8 cellular contexts compared by ENCODE assay signal in genomic region chr14:105474478-105475268, GRCh38. TPM values are rescaled to one million over a fixed set of nuclear protein-coding genes. Genes with fewer than 3 reads are reported as not detected.
DNase-seq lines count a peak whose midpoint lies in the region; ATAC-seq and TF ChIP-seq lines count a peak whose summit lies in the region.

TSS of gene CRIP2 (plus strand) at chr14:105474821. CDS start at chr14:105474863, 42 bp downstream.

- no peak within 1 kb of the TSS for H3K27ac Mint-ChIP-seq in activated naive CD4-positive, alpha-beta T cell treated with anti-CD3 and anti-CD28 coated beads, Interleukin-2, amount 50 U/mL, for 72 hours
- H3K27ac Mint-ChIP-seq in glutamatergic neuron (ENCODE audit: unreplicated experiment) = no peak within 1 kb of the TSS

- H3K79me2 ChIP-seq in osteoblast (ENCODE audit: insufficient read depth, low read length) = peaks cover 4% of the 10 kb centered on the region

- no peaks in the 10 kb centered on the region for H3K9me3 Mint-ChIP-seq in activated naive CD4-positive, alpha-beta T cell treated with anti-CD3 and anti-CD28 coated beads, Interleukin-2, amount 50 U/mL, for 72 hours
- peaks cover 1% of the 10 kb centered on the region for H3K9me3 Mint-ChIP-seq in glutamatergic neuron (ENCODE audit: unreplicated experiment)

- ATAC-seq in activated naive CD4-positive, alpha-beta T cell treated with anti-CD3 and anti-CD28 coated beads, Interleukin-2, amount 50 U/mL, for 72 hours = peak; percentile 46 to 62
- ATAC-seq in GM18505 (IDR thresholded peaks at IDR 0.05; ENCODE audit: unreplicated experiment) (no peak), HG02970 (IDR thresholded peaks at IDR 0.05; ENCODE audit: low FRiP score, unreplicated experiment) (no peak)

- no peaks in the 10 kb centered on the region for H3K4me1 Mint-ChIP-seq in glutamatergic neuron (ENCODE audit: low read depth, unreplicated experiment)

- H3K4me3 Mint-ChIP-seq in glutamatergic neuron (ENCODE audit: unreplicated experiment) = peak within 1 kb of the TSS; percentile 63

- no peaks in the 10 kb centered on the region for H3K27me3 ChIP-seq in osteoblast (ENCODE audit: insufficient read depth, low read length)

- peaks cover 18% of the 10 kb centered on the region for H4K20me1 ChIP-seq in osteoblast (ENCODE audit: insufficient read depth, low read length)

- H3K4me1 ChIP-seq in osteoblast (ENCODE audit: insufficient read depth, low read length) = peaks cover 26% of the 10 kb centered on the region

- no peak for TF ChIP-seq POLR2A in GM18505 (IDR thresholded peaks at IDR 0.05; ENCODE audit: borderline replicate concordance, extremely low read depth, insufficient read depth, insufficient read length)

- H3K4me2 ChIP-seq in osteoblast (ENCODE audit: insufficient read depth, low read length) = peak within 1 kb of the TSS; percentile 82

- no peaks in the 10 kb centered on the region for H3K36me3 ChIP-seq in osteoblast (ENCODE audit: insufficient read depth, low read length)

- no peaks in the 10 kb centered on the region for H3K9me3 ChIP-seq in osteoblast (ENCODE audit: low read depth, low read length)

- peak within 1 kb of the TSS; percentile 76 for H3K4me3 ChIP-seq in osteoblast (ENCODE audit: insufficient read depth, low read length)

- TF ChIP-seq CTCF in glutamatergic neuron (IDR thresholded peaks at IDR 0.05; ENCODE audit: partially characterized antibody, unreplicated experiment) (no peak), osteoblast (IDR thresholded peaks at IDR 0.05; ENCODE audit: extremely low read depth, low read depth, low read length) (no peak)

- DNase-seq in NCI-H524 (lab: John Stamatoyannopoulos, UW) = peak; percentile 32 to 67
- no peak for DNase-seq in NCI-H524 treated with DMSO at 0.1 percent for 48 hours (lab: John Stamatoyannopoulos, UW)
- DNase-seq in NCI-H146 treated with DMSO at 0.1 percent for 48 hours (lab: John Stamatoyannopoulos, UW; ENCODE audit: unreplicated experiment) = peak; percentile 46
- no peak for DNase-seq in activated naive CD4-positive, alpha-beta T cell treated with anti-CD3 and anti-CD28 coated beads, Interleukin-2, amount 50 U/mL, for 72 hours (ENCODE audit: low spot score in 2 of 2)
- DNase-seq in glutamatergic neuron = peak; percentile 65
- DNase-seq in osteoblast (ENCODE audit: insufficient read length, low spot score, missing footprints) = peak; percentile 100

- H2AFZ ChIP-seq in osteoblast (ENCODE audit: low read length) = peak within 1 kb of the TSS; percentile 68

- peaks cover 0 to 5% of the 10 kb centered on the region in 2 donors for H3K36me3 Mint-ChIP-seq in activated naive CD4-positive, alpha-beta T cell treated with anti-CD3 and anti-CD28 coated beads, Interleukin-2, amount 50 U/mL, for 72 hours
- H3K36me3 Mint-ChIP-seq in glutamatergic neuron (ENCODE audit: unreplicated experiment) = no peaks in the 10 kb centered on the region

- H3K27ac ChIP-seq in osteoblast (ENCODE audit: low read depth, low read length) = peak within 1 kb of the TSS; percentile 61

- peaks cover 8% of the 10 kb centered on the region for H3K27me3 Mint-ChIP-seq in glutamatergic neuron (ENCODE audit: unreplicated experiment)

RNA-seq across cellular contexts. Expression of gene CRIP2, which starts in this region (rescaled TPM):
- under 1 TPM; 0.27 to 0.34 TPM for total RNA-seq in activated naive CD4-positive, alpha-beta T cell treated with anti-CD3 and anti-CD28 coated beads, Interleukin-2, amount 50 U/mL, for 72 hours
- 78.5 TPM for total RNA-seq in glutamatergic neuron (ENCODE audit: unreplicated experiment)
- total RNA-seq in osteoblast = 31.5 and 43.8 TPM in 2 replicates

Comparison
In these comparisons a context has a peak if more than half of its experiments do, and no peak if none do; other contexts are left out.
1. RNA of gene CRIP2 (total RNA-seq): 78.5 TPM in glutamatergic neuron (single experiment) and 31.5 to 43.8 TPM in osteoblast; 0.27 to 0.34 TPM in activated naive CD4-positive, alpha-beta T cell treated with anti-CD3 and anti-CD28 coated beads, Interleukin-2, amount 50 U/mL, for 72 hours; every median in the first group is over 10 times any median in the second.
2. DNase-seq: peak in NCI-H524 (2 of 2), NCI-H146 treated with DMSO at 0.1 percent for 48 hours (single experiment), glutamatergic neuron (single experiment) and osteoblast (single experiment); none in NCI-H524 treated with DMSO at 0.1 percent for 48 hours (single experiment) and activated naive CD4-positive, alpha-beta T cell treated with anti-CD3 and anti-CD28 coated beads, Interleukin-2, amount 50 U/mL, for 72 hours (0 of 2).
3. Peak in ATAC-seq in activated naive CD4-positive, alpha-beta T cell treated with anti-CD3 and anti-CD28 coated beads, Interleukin-2, amount 50 U/mL, for 72 hours; RNA of the gene not detected or under 1 TPM.